ENCODE assay signal across 21 cellular contexts in the genomic region with DNA sequence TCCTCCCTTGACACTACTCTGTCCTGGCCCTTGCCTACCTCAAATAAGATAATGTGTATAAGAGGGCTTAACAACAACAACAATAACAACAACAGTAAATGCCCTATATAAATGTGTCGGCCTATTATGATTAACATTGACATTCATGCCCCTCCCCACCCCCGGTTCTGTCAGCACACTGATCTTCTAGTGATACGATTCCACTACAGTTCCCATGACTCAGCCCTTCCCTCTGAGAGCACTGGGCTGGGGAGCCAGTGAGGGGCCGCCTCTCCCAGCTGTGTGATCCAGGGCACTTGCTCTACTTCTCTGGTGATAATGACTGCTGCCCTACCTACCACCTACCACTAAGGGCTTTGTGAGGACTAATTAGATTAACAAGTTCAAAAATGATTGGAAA.
DNase-seq lines count a peak whose midpoint lies in the region; ATAC-seq lines count a peak whose summit lies in the region.
"Had no signal": no experiment of that assay in that cellular context is flagged by ENCODE, and none has a peak within 500 bp of the region (broad histone marks: within the 10 kb centered on the region; RNA-seq: fewer than 3 reads in every experiment).

No MANE protein-coding gene starts in this region.

- intact Hi-C loops in activated CD4-positive, alpha-beta memory T cell treated with anti-CD3 and anti-CD28 coated beads for 36 hours (cut with micrococcal nuclease): no loop called here
- intact Hi-C loops in naive thymus-derived CD4-positive, alpha-beta T cell (cut with micrococcal nuclease): no loop called here

- H3K27ac Mint-ChIP-seq in activated CD4-positive, alpha-beta memory T cell treated with anti-CD3 and anti-CD28 coated beads for 36 hours: no peak overlapping the region
- H3K27ac Mint-ChIP-seq in activated CD4-positive, alpha-beta memory T cell treated with anti-CD3 and anti-CD28 coated beads, Interleukin-2, amount 10 ng/mL, durations not matched to agents 7 days and 5 days: no peak overlapping the region
- peak overlapping the region; percentile 31 to 45 for H3K27ac Mint-ChIP-seq in effector memory CD8-positive, alpha-beta T cell
- H3K27ac Mint-ChIP-seq in naive thymus-derived CD4-positive, alpha-beta T cell: no peak overlapping the region
- H3K27ac Mint-ChIP-seq: CD8-positive, alpha-beta T cell; GM23338; IgD-negative memory B cell had no signal

- H3K9me3 ChIP-seq in naive thymus-derived CD4-positive, alpha-beta T cell (ENCODE audit: control insufficient read depth in 2 of 3, low read length in 3 of 3): no peaks in the 10 kb centered on the region
- H3K9me3 ChIP-seq: BLaER1 treated with 17β-estradiol and CSF1 and Interleukin-3, amounts not matched to agents 10 nM and 100 nM; MG63 had no signal

- no peaks in the 10 kb centered on the region for H3K27me3 ChIP-seq in naive thymus-derived CD4-positive, alpha-beta T cell (ENCODE audit: control insufficient read depth in 2 of 2, insufficient read depth in 2 of 2, low read length in 2 of 2)
- H3K27me3 ChIP-seq: BLaER1 treated with 17β-estradiol and CSF1 and Interleukin-3, amounts not matched to agents 10 nM and 100 nM; MG63 had no signal

- CTCF ChIA-PET in activated CD4-positive, alpha-beta memory T cell treated with anti-CD3 and anti-CD28 coated beads for 36 hours (lab: Charles Lee): interaction anchor here (0.6 kb wide), 1 partner anchor 187 kb away, joined by 3 read pairs; no protein-coding TSS in a partner anchor
- CTCF ChIA-PET in activated CD4-positive, alpha-beta memory T cell treated with anti-CD3 and anti-CD28 coated beads, Interleukin-2, amount 10 ng/mL, durations not matched to agents 7 days and 5 days (lab: Charles Lee): interaction anchor here (0.6 to 0.8 kb wide), 2 partner anchors 82 to 97 kb away, joined by 3 read pairs; no protein-coding TSS in a partner anchor
- CTCF ChIA-PET in naive thymus-derived CD4-positive, alpha-beta T cell (lab: Charles Lee): interaction anchor here (1.1 kb wide), 1 partner anchor 95 kb away, joined by 3 read pairs; no protein-coding TSS in a partner anchor

- no peak for ATAC-seq in effector memory CD8-positive, alpha-beta T cell (replicated peaks)
- ATAC-seq in naive thymus-derived CD4-positive, alpha-beta T cell: no peak
- no peak for ATAC-seq in HG03378 (IDR thresholded peaks at IDR 0.05; ENCODE audit: unreplicated experiment)
- ATAC-seq: CD8-positive, alpha-beta T cell; GM23338 had no signal

- no peak overlapping the region for H3K4me3 Mint-ChIP-seq in activated CD4-positive, alpha-beta memory T cell treated with anti-CD3 and anti-CD28 coated beads for 36 hours
- no peak overlapping the region for H3K4me3 Mint-ChIP-seq in activated CD4-positive, alpha-beta memory T cell treated with anti-CD3 and anti-CD28 coated beads, Interleukin-2, amount 10 ng/mL, durations not matched to agents 7 days and 5 days
- no peak overlapping the region for H3K4me3 Mint-ChIP-seq in effector memory CD8-positive, alpha-beta T cell
- peak overlapping the region in 1 of 10 donors; percentile 16 for H3K4me3 Mint-ChIP-seq in naive thymus-derived CD4-positive, alpha-beta T cell
- H3K4me3 Mint-ChIP-seq: CD8-positive, alpha-beta T cell; GM23338; IgD-negative memory B cell had no signal

- peak; percentile 13 for DNase-seq in activated CD4-positive, alpha-beta memory T cell treated with anti-CD3 and anti-CD28 coated beads for 36 hours
- no peak for DNase-seq in activated CD4-positive, alpha-beta memory T cell treated with anti-CD3 and anti-CD28 coated beads, Interleukin-2, amount 10 ng/mL, durations not matched to agents 7 days and 5 days
- peak; percentile 39 for DNase-seq in stimulated activated CD4-positive, alpha-beta T cell treated with anti-CD3 and anti-CD28 coated beads, Interleukin-15, amount 100 ng/mL, for 24 hours
- DNase-seq in stimulated activated CD4-positive, alpha-beta T cell treated with anti-CD3 and anti-CD28 coated beads, Interleukin-2, amount 100 ng/mL, for 24 hours: no peak
- DNase-seq in effector memory CD8-positive, alpha-beta T cell: no peak
- DNase-seq in naive thymus-derived CD4-positive, alpha-beta T cell: no peak
- DNase-seq: Calu3; CD8-positive, alpha-beta T cell; HCEC 1CT; Kasumi-1; MG63; NCI-H1048; NCI-H1436; NCI-H1930; NCI-H226; NCI-H524; NCI-H82 had no signal

- peaks cover 0 to 7% of the 10 kb centered on the region in 2 donors for H3K4me1 ChIP-seq in naive thymus-derived CD4-positive, alpha-beta T cell (ENCODE audit: control insufficient read depth in 2 of 2, insufficient read depth in 2 of 2, low read length in 2 of 2)

- H3K27ac ChIP-seq in naive thymus-derived CD4-positive, alpha-beta T cell (ENCODE audit: low read depth, low read length): no peak overlapping the region
- H3K27ac ChIP-seq: BLaER1 treated with 17β-estradiol and CSF1 and Interleukin-3, amounts not matched to agents 10 nM and 100 nM had no signal

- peaks cover 11% of the 10 kb centered on the region for H3K4me1 Mint-ChIP-seq in activated CD4-positive, alpha-beta memory T cell treated with anti-CD3 and anti-CD28 coated beads for 36 hours (ENCODE audit: low read depth)
- H3K4me1 Mint-ChIP-seq in activated CD4-positive, alpha-beta memory T cell treated with anti-CD3 and anti-CD28 coated beads, Interleukin-2, amount 10 ng/mL, durations not matched to agents 7 days and 5 days: peaks cover 16% of the 10 kb centered on the region
- H3K4me1 Mint-ChIP-seq in effector memory CD8-positive, alpha-beta T cell (ENCODE audit: low read depth in 2 of 2): peaks cover 13 to 23% of the 10 kb centered on the region in 2 donors
- peaks cover 15 to 42% (median 30%) of the 10 kb centered on the region in 7 donors for H3K4me1 Mint-ChIP-seq in naive thymus-derived CD4-positive, alpha-beta T cell

- peaks cover 0 to 5% (median 0%) of the 10 kb centered on the region in 3 experiments for H3K36me3 ChIP-seq in naive thymus-derived CD4-positive, alpha-beta T cell (ENCODE audit: control insufficient read depth in 2 of 3, insufficient read depth in 3 of 3, low read length in 3 of 3)

- H3K36me3 Mint-ChIP-seq in activated CD4-positive, alpha-beta memory T cell treated with anti-CD3 and anti-CD28 coated beads for 36 hours: peaks cover 3% of the 10 kb centered on the region
- H3K36me3 Mint-ChIP-seq in activated CD4-positive, alpha-beta memory T cell treated with anti-CD3 and anti-CD28 coated beads, Interleukin-2, amount 10 ng/mL, durations not matched to agents 7 days and 5 days (ENCODE audit: low read depth): no peaks in the 10 kb centered on the region
- H3K36me3 Mint-ChIP-seq in effector memory CD8-positive, alpha-beta T cell (ENCODE audit: insufficient read depth): no peaks in the 10 kb centered on the region
- H3K36me3 Mint-ChIP-seq in naive thymus-derived CD4-positive, alpha-beta T cell: peaks cover 0 to 23% (median 11%) of the 10 kb centered on the region in 5 donors

- H3K9me3 Mint-ChIP-seq in activated CD4-positive, alpha-beta memory T cell treated with anti-CD3 and anti-CD28 coated beads for 36 hours: no peaks in the 10 kb centered on the region
- no peaks in the 10 kb centered on the region for H3K9me3 Mint-ChIP-seq in activated CD4-positive, alpha-beta memory T cell treated with anti-CD3 and anti-CD28 coated beads, Interleukin-2, amount 10 ng/mL, durations not matched to agents 7 days and 5 days
- no peaks in the 10 kb centered on the region for H3K9me3 Mint-ChIP-seq in effector memory CD8-positive, alpha-beta T cell
- no peaks in the 10 kb centered on the region for H3K9me3 Mint-ChIP-seq in naive thymus-derived CD4-positive, alpha-beta T cell
- H3K9me3 Mint-ChIP-seq: CD8-positive, alpha-beta T cell; GM23338; IgD-negative memory B cell had no signal

- H3K27me3 Mint-ChIP-seq in activated CD4-positive, alpha-beta memory T cell treated with anti-CD3 and anti-CD28 coated beads for 36 hours: no peaks in the 10 kb centered on the region
- H3K27me3 Mint-ChIP-seq in activated CD4-positive, alpha-beta memory T cell treated with anti-CD3 and anti-CD28 coated beads, Interleukin-2, amount 10 ng/mL, durations not matched to agents 7 days and 5 days: no peaks in the 10 kb centered on the region
- no peaks in the 10 kb centered on the region for H3K27me3 Mint-ChIP-seq in effector memory CD8-positive, alpha-beta T cell
- H3K27me3 Mint-ChIP-seq in naive thymus-derived CD4-positive, alpha-beta T cell: no peaks in the 10 kb centered on the region
- H3K27me3 Mint-ChIP-seq: IgD-negative memory B cell had no signal

- no peak overlapping the region for H3K4me3 ChIP-seq in naive thymus-derived CD4-positive, alpha-beta T cell (ENCODE audit: low read length)
- H3K4me3 ChIP-seq: BLaER1 treated with 17β-estradiol and CSF1 and Interleukin-3, amounts not matched to agents 10 nM and 100 nM; GM23338; MG63 had no signal

- POLR2A ChIA-PET in activated CD4-positive, alpha-beta memory T cell treated with anti-CD3 and anti-CD28 coated beads for 36 hours (lab: Charles Lee): no interaction called here
- POLR2A ChIA-PET in activated CD4-positive, alpha-beta memory T cell treated with anti-CD3 and anti-CD28 coated beads, Interleukin-2, amount 10 ng/mL, durations not matched to agents 7 days and 5 days (lab: Charles Lee): no interaction called here
- POLR2A ChIA-PET in naive thymus-derived CD4-positive, alpha-beta T cell (lab: Charles Lee): no interaction called here

Comparison
In these comparisons a context has a peak if more than half of its experiments do, and no peak if none do; other contexts are left out.
1. DNase-seq: peak in activated CD4-positive, alpha-beta memory T cell treated with anti-CD3 and anti-CD28 coated beads for 36 hours (single experiment) and stimulated activated CD4-positive, alpha-beta T cell treated with anti-CD3 and anti-CD28 coated beads, Interleukin-15, amount 100 ng/mL, for 24 hours (single experiment); none in activated CD4-positive, alpha-beta memory T cell treated with anti-CD3 and anti-CD28 coated beads, Interleukin-2, amount 10 ng/mL, durations not matched to agents 7 days and 5 days (single experiment), stimulated activated CD4-positive, alpha-beta T cell treated with anti-CD3 and anti-CD28 coated beads, Interleukin-2, amount 100 ng/mL, for 24 hours (0 of 2), effector memory CD8-positive, alpha-beta T cell (0 of 3) and naive thymus-derived CD4-positive, alpha-beta T cell (0 of 9).
2. H3K27ac Mint-ChIP-seq: peak in effector memory CD8-positive, alpha-beta T cell (2 of 2); none in activated CD4-positive, alpha-beta memory T cell treated with anti-CD3 and anti-CD28 coated beads for 36 hours (single experiment), activated CD4-positive, alpha-beta memory T cell treated with anti-CD3 and anti-CD28 coated beads, Interleukin-2, amount 10 ng/mL, durations not matched to agents 7 days and 5 days (single experiment) and naive thymus-derived CD4-positive, alpha-beta T cell (0 of 9).